ENCODE assay signal across 8 cellular contexts in the genomic region with DNA sequence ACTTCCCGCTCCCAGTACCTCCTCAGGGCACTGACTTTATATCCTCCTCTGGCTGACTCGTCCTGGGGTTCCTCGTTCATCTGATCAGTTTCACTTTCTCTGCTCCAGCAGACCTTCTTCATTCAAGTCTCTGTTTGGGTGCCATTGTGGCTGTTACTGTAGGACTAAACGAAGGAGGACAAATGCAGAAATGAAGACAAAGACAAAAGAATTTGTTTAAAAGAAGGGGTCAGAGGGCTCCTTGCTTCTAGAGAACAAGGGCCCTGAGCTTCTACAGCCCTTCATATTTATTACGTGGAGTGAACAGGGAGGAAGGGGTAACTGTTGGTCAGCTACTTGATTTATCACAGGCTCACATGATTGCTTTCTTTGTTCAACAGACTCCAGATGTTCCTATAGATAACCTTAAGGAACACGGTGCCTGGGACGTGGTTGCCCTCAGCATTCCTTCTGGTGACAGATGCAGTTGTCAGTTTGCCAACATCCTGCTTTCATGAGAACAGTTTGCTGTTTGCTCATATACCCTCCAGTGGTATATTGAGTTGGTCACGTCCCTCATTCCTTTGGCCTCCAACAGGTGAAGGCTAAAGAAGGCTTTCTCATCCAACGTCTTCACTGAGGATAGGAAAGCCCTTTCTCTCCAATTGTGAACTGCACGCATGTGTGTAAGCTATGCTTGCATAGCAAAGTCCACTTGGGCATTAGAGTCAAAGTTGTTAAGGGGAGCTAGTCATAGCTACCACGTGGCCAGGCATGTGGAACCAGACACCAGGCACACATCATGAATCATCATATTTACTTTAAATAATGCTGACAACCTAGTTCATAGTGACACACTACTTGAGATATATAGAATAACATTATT.
DNase-seq lines count a peak whose midpoint lies in the region; ATAC-seq and TF ChIP-seq lines count a peak whose summit lies in the region.

No MANE protein-coding gene starts in this region.

- POLR2A ChIA-PET in MCF 10A (lab: Yijun Ruan, JAX), result interaction anchor here (0.6 to 4.5 kb wide), 24 partner anchors 9 to 946 kb away, joined by 3 to 41 read pairs (median 4); partner anchors contain the start of gene HMGN4

- peaks cover 8% of the 10 kb centered on the region for H3K4me1 ChIP-seq in neural progenitor cell
- H3K4me1 ChIP-seq in ascending aorta, result no peaks in the 10 kb centered on the region

- H3K4me1 Mint-ChIP-seq in MCF 10A (ENCODE audit: insufficient read depth, unreplicated experiment), result peaks cover 22% of the 10 kb centered on the region
- peaks cover 26% of the 10 kb centered on the region for H3K4me1 Mint-ChIP-seq in neural progenitor cell
- peaks cover 2 to 4% of the 10 kb centered on the region in 2 donors for H3K4me1 Mint-ChIP-seq in effector memory CD8-positive, alpha-beta T cell (ENCODE audit: low read depth in 2 of 2)

- intact Hi-C loops in MCF 10A (cut with micrococcal nuclease), result no loop called here
- intact Hi-C loops in ascending aorta (cut with DNase I), result no loop called here

- H3K9me3 ChIP-seq in neural progenitor cell (ENCODE audit: low read depth), result no peaks in the 10 kb centered on the region
- no peaks in the 10 kb centered on the region for H3K9me3 ChIP-seq in ascending aorta

- H4K20me1 ChIP-seq in neural progenitor cell (ENCODE audit: low read depth), result no peaks in the 10 kb centered on the region

- H3K4me3 Mint-ChIP-seq in MCF 10A (ENCODE audit: unreplicated experiment), result peak overlapping the region; percentile 63
- no peak overlapping the region for H3K4me3 Mint-ChIP-seq in neural progenitor cell
- peak overlapping the region in 1 of 2 donors; percentile 55 for H3K4me3 Mint-ChIP-seq in effector memory CD8-positive, alpha-beta T cell

- no peaks in the 10 kb centered on the region for H3K79me2 ChIP-seq in neural progenitor cell (ENCODE audit: low read depth)

- H3K4me3 ChIP-seq in neural progenitor cell (no peak overlapping the region), ascending aorta (no peak overlapping the region)

- no peaks in the 10 kb centered on the region for H3K9me3 Mint-ChIP-seq in MCF 10A (ENCODE audit: unreplicated experiment)
- H3K9me3 Mint-ChIP-seq in neural progenitor cell, result no peaks in the 10 kb centered on the region
- no peaks in the 10 kb centered on the region for H3K9me3 Mint-ChIP-seq in effector memory CD8-positive, alpha-beta T cell

- peak overlapping the region; percentile 34 for H2AFZ ChIP-seq in neural progenitor cell (replicated peaks)

- ATAC-seq in effector memory CD8-positive, alpha-beta T cell (replicated peaks), result no peak

- no peak overlapping the region for H3K4me2 ChIP-seq in neural progenitor cell

- no peaks in the 10 kb centered on the region for H3K36me3 ChIP-seq in neural progenitor cell
- no peaks in the 10 kb centered on the region for H3K36me3 ChIP-seq in ascending aorta

- H3K36me3 Mint-ChIP-seq in MCF 10A (ENCODE audit: insufficient read depth, unreplicated experiment), result no peaks in the 10 kb centered on the region
- H3K36me3 Mint-ChIP-seq in neural progenitor cell, result no peaks in the 10 kb centered on the region
- H3K36me3 Mint-ChIP-seq in effector memory CD8-positive, alpha-beta T cell (ENCODE audit: insufficient read depth), result peaks cover 4% of the 10 kb centered on the region

- H3K27me3 ChIP-seq in neural progenitor cell (no peaks in the 10 kb centered on the region), ascending aorta (no peaks in the 10 kb centered on the region)

- H3K27me3 Mint-ChIP-seq in MCF 10A (ENCODE audit: insufficient read depth, unreplicated experiment), result no peaks in the 10 kb centered on the region
- H3K27me3 Mint-ChIP-seq in neural progenitor cell (ENCODE audit: insufficient read depth, low read depth), result peaks cover 3% of the 10 kb centered on the region
- peaks cover 0 to 17% of the 10 kb centered on the region in 2 donors for H3K27me3 Mint-ChIP-seq in effector memory CD8-positive, alpha-beta T cell

- no TSS peak for BruUV-seq in MCF 10A (replicated peaks; lab: Mats Ljungman, UMichigan)

- peak overlapping the region; percentile 81 for H3K27ac Mint-ChIP-seq in MCF 10A (ENCODE audit: low read depth, unreplicated experiment)
- H3K27ac Mint-ChIP-seq in neural progenitor cell, result no peak overlapping the region
- H3K27ac Mint-ChIP-seq in effector memory CD8-positive, alpha-beta T cell, result no peak overlapping the region

- no peak overlapping the region for H3K9ac ChIP-seq in neural progenitor cell

- TF ChIP-seq CTCF in MCF 10A (IDR thresholded peaks at IDR 0.05; ENCODE audit: unreplicated experiment), result no peak
- TF ChIP-seq CTCF in neural progenitor cell (IDR thresholded peaks at IDR 0.05), result no peak
- TF ChIP-seq CTCF in ascending aorta (IDR thresholded peaks at IDR 0.05), result no peak

- H3K27ac ChIP-seq in neural progenitor cell (no peak overlapping the region), ascending aorta (no peak overlapping the region)

- H3F3A ChIP-seq in neural progenitor cell (ENCODE audit: low read depth), result peaks cover 8% of the 10 kb centered on the region

- CTCF ChIA-PET in MCF 10A (lab: Yijun Ruan, JAX), result interaction anchor here (0.6 to 1.2 kb wide), 3 partner anchors 29 to 1500 kb away, joined by 3 to 4 read pairs (median 3); no protein-coding TSS in a partner anchor

- DNase-seq in Daoy (ENCODE audit: low read depth) (peak; percentile 90), NCI-H2029 (lab: John Stamatoyannopoulos, UW) (peak; percentile 35), MCF 10A (ENCODE audit: unreplicated experiment) (peak; percentile 87), neural progenitor cell (ENCODE audit: low spot score) (no peak), ascending aorta (ENCODE audit: low spot score in 2 of 2) (no peak), NCI-H187 (lab: John Stamatoyannopoulos, UW) (no peak), hippocampal formation (lab: John Stamatoyannopoulos, UW) (no peak)
- DNase-seq in effector memory CD8-positive, alpha-beta T cell, result no peak

Comparison
In these comparisons a context has a peak if more than half of its experiments do, and no peak if none do; other contexts are left out.
1. DNase-seq: peak in Daoy (single experiment), NCI-H2029 (single experiment) and MCF 10A (single experiment); none in neural progenitor cell (single experiment), effector memory CD8-positive, alpha-beta T cell (0 of 3), ascending aorta (0 of 2), NCI-H187 (0 of 2) and hippocampal formation (0 of 2).